8 cellular contexts compared by ENCODE assay signal in genomic region chr6:146770965-146771735, GRCh38.
DNase-seq lines count a peak whose midpoint lies in the region; ATAC-seq and TF ChIP-seq lines count a peak whose summit lies in the region.

No MANE protein-coding gene starts in this region.

- TF ChIP-seq CTCF in neutrophil (IDR thresholded peaks at IDR 0.05) (no peak), GM10266 (IDR thresholded peaks at IDR 0.05; ENCODE audit: control insufficient read depth, insufficient read depth, low read depth, missing control alignments) (no peak)

- H3K36me3 Mint-ChIP-seq in activated naive CD4-positive, alpha-beta T cell treated with anti-CD3 and anti-CD28 coated beads, Interleukin-2, amount 50 U/mL, for 24 hours = no peaks in the 10 kb centered on the region

- peak overlapping the region; percentile 58 to 65 for H3K4me3 ChIP-seq in neutrophil (ENCODE audit: low read depth in 1 of 2, low read length in 1 of 2)

- no peaks in the 10 kb centered on the region for H3K9me3 Mint-ChIP-seq in activated naive CD4-positive, alpha-beta T cell treated with anti-CD3 and anti-CD28 coated beads, Interleukin-2, amount 50 U/mL, for 24 hours

- no peak overlapping the region for H3K27ac Mint-ChIP-seq in activated naive CD4-positive, alpha-beta T cell treated with anti-CD3 and anti-CD28 coated beads, Interleukin-2, amount 50 U/mL, for 24 hours

- H3K4me1 ChIP-seq in neutrophil (ENCODE audit: control insufficient read depth in 1 of 2, insufficient read depth in 1 of 2, low read depth in 1 of 2, low read length in 1 of 2) = peaks cover 42 to 46% of the 10 kb centered on the region in 2 experiments

- H3K4me1 Mint-ChIP-seq in activated naive CD4-positive, alpha-beta T cell treated with anti-CD3 and anti-CD28 coated beads, Interleukin-2, amount 50 U/mL, for 24 hours = peaks cover 25% of the 10 kb centered on the region

- DNase-seq in EL = no peak
- DNase-seq in NCI-H510A (lab: John Stamatoyannopoulos, UW) = no peak
- DNase-seq in GM10266 (ENCODE audit: extremely low spot score) = no peak
- DNase-seq in globus pallidus (ENCODE audit: low spot score) = no peak

- H3K36me3 ChIP-seq in neutrophil = no peaks in the 10 kb centered on the region

- H3K9me3 ChIP-seq in neutrophil = no peaks in the 10 kb centered on the region

- no peak for TF ChIP-seq POLR2A in GM18505 (IDR thresholded peaks at IDR 0.05; ENCODE audit: borderline replicate concordance, extremely low read depth, insufficient read depth, insufficient read length)

- no peaks in the 10 kb centered on the region for H3K27me3 Mint-ChIP-seq in activated naive CD4-positive, alpha-beta T cell treated with anti-CD3 and anti-CD28 coated beads, Interleukin-2, amount 50 U/mL, for 24 hours

- ATAC-seq in GM18505 (IDR thresholded peaks at IDR 0.05; ENCODE audit: unreplicated experiment) = peak; percentile 62

- peak overlapping the region; percentile 84 for H3K27ac ChIP-seq in neutrophil

- no peaks in the 10 kb centered on the region for H3K27me3 ChIP-seq in neutrophil

- peak overlapping the region; percentile 81 for H3K4me3 Mint-ChIP-seq in activated naive CD4-positive, alpha-beta T cell treated with anti-CD3 and anti-CD28 coated beads, Interleukin-2, amount 50 U/mL, for 24 hours

TF ChIP-seq in PFSK-1, 5 proteins besides CTCF, POLR2A, EP300 and RAD21:
- no peak for TF ChIP-seq POLR2AphosphoS5 (IDR thresholded peaks at IDR 0.05; ENCODE audit: low read depth, low read length)
- TF ChIP-seq FOXP2 (optimal IDR thresholded peaks at IDR 0.05; ENCODE audit: borderline replicate concordance, extremely low read depth, extremely low read length, insufficient read depth) = peak; percentile 58
- no peak for TF ChIP-seq REST (IDR thresholded peaks at IDR 0.05; ENCODE audit: insufficient read depth in 1 of 2, low read depth in 2 of 2, low read length in 2 of 2)
- no peak for TF ChIP-seq SIN3A (IDR thresholded peaks at IDR 0.05; ENCODE audit: borderline replicate concordance, insufficient read depth, low read length)
TF ChIP-seq in PFSK-1: peak in this region for 1.
